In genomic region chr2:217942731-217943335, GRCh38 we compare ENCODE assay signal across 11 cellular contexts. TPM values are rescaled to one million over a fixed set of nuclear protein-coding genes. Genes with fewer than 3 reads are reported as not detected.
DNase-seq lines count a peak whose midpoint lies in the region; ATAC-seq, FAIRE-seq and TF ChIP-seq lines count a peak whose summit lies in the region.
"Had no signal": no experiment of that assay in that cellular context is flagged by ENCODE, and none has a peak within 500 bp of the region (broad histone marks: within the 10 kb centered on the region; RNA-seq: fewer than 3 reads in every experiment).

No MANE protein-coding gene starts in this region.

- H3K9me3 Mint-ChIP-seq in stimulated activated naive CD8-positive, alpha-beta T cell treated with anti-CD3 and anti-CD28 coated beads, Interleukin-15, amount 100 ng/mL, for 72 hours = no peaks in the 10 kb centered on the region

- H3K27ac ChIP-seq in pancreas = peak overlapping the region; percentile 48 to 79 (median 58)

- H3K9me3 ChIP-seq in pancreas = no peaks in the 10 kb centered on the region

- ATAC-seq in stimulated activated naive CD8-positive, alpha-beta T cell treated with anti-CD3 and anti-CD28 coated beads, Interleukin-15, amount 100 ng/mL, for 72 hours = peak; percentile 10
- no peak for ATAC-seq in stimulated activated naive CD8-positive, alpha-beta T cell treated with anti-CD3 and anti-CD28 coated beads, Interleukin-15, Interleukin-2, amounts not matched to agents 100 U/mL and 50 U/mL, for 24 hours
- peak; percentile 1 to 2 for ATAC-seq in left cardiac atrium
- ATAC-seq in pancreas = peak; percentile 38 to 51 (median 42)
- no peak for ATAC-seq in GM19397 (IDR thresholded peaks at IDR 0.05; ENCODE audit: unreplicated experiment)

- DNase-seq in stimulated activated naive CD8-positive, alpha-beta T cell treated with anti-CD3 and anti-CD28 coated beads, Interleukin-15, amount 100 ng/mL, for 72 hours = no peak
- DNase-seq in stimulated activated naive CD8-positive, alpha-beta T cell treated with anti-CD3 and anti-CD28 coated beads, Interleukin-15, Interleukin-2, amounts not matched to agents 100 U/mL and 50 U/mL, for 24 hours = no peak
- DNase-seq in left cardiac atrium = peak; percentile 27
- DNase-seq in pancreas = peak in 4 of 6 donors; percentile 41 to 52 (median 45)
- no peak for DNase-seq in stimulated activated CD4-positive, alpha-beta T cell treated with anti-CD3 and anti-CD28 coated beads, Interleukin-2, amount 100 ng/mL, for 48 hours
- no peak for DNase-seq in frontal cortex (ENCODE audit: low spot score in 2 of 2)
- DNase-seq in cerebellar nuclear complex (lab: John Stamatoyannopoulos, UW) = no peak
- DNase-seq: H7, SW 1271 had no signal

- peaks cover 52% of the 10 kb centered on the region for H3K27me3 Mint-ChIP-seq in stimulated activated naive CD8-positive, alpha-beta T cell treated with anti-CD3 and anti-CD28 coated beads, Interleukin-15, amount 100 ng/mL, for 72 hours

- WGBS in pancreas, 2 donors = 34 to 36% methylated on average over 3 of the region's 3 CpGs

- no peaks in the 10 kb centered on the region for H3K27me3 ChIP-seq in pancreas

- no peak for FAIRE-seq in pancreas (lab: Jason Lieb, UNC)
- FAIRE-seq in frontal cortex (lab: Jason Lieb, UNC) = no peak

- H3K4me3 Mint-ChIP-seq in stimulated activated naive CD8-positive, alpha-beta T cell treated with anti-CD3 and anti-CD28 coated beads, Interleukin-15, amount 100 ng/mL, for 72 hours = no peak overlapping the region
- H3K4me3 Mint-ChIP-seq: B cell had no signal

- intact Hi-C loops in left cardiac atrium (cut with DNase I) (loop anchor here (5.0 kb wide), 1 partner anchor 41 kb away; no protein-coding TSS in a partner anchor), pancreas (cut with DNase I) (no loop called here)

- no peak overlapping the region for H3K27ac Mint-ChIP-seq in stimulated activated naive CD8-positive, alpha-beta T cell treated with anti-CD3 and anti-CD28 coated beads, Interleukin-15, amount 100 ng/mL, for 72 hours
- H3K27ac Mint-ChIP-seq: B cell had no signal

- TF ChIP-seq CTCF in pancreas (IDR thresholded peaks at IDR 0.05) = no peak

- no peaks in the 10 kb centered on the region for H3K4me1 Mint-ChIP-seq in stimulated activated naive CD8-positive, alpha-beta T cell treated with anti-CD3 and anti-CD28 coated beads, Interleukin-15, amount 100 ng/mL, for 72 hours
- H3K4me1 Mint-ChIP-seq: B cell had no signal

- H3K4me3 ChIP-seq in pancreas = peak overlapping the region; percentile 18 to 44 (median 38)

- no peaks in the 10 kb centered on the region for H3K36me3 ChIP-seq in pancreas

- peaks cover 24 to 34% (median 27%) of the 10 kb centered on the region in 3 donors for H3K4me1 ChIP-seq in pancreas

RNA-seq across cellular contexts. Expression of gene TNS1, which starts 60.0 kb away (rescaled TPM):
- 100 to 1,000 TPM; 436 to 508 TPM for total RNA-seq in left cardiac atrium
- 100 to 1,000 TPM in 4 of 6 donors, 10 to 100 TPM in 2; 90.4 to 166 (median 114) TPM for total RNA-seq in pancreas
- polyA plus RNA-seq in pancreas = 10 to 100 TPM; 38.5 to 93.7 TPM
- total RNA-seq in frontal cortex = 3.7 TPM

Comparison
In these comparisons a context has a peak if more than half of its experiments do, and no peak if none do; other contexts are left out.
1. ATAC-seq: peak in stimulated activated naive CD8-positive, alpha-beta T cell treated with anti-CD3 and anti-CD28 coated beads, Interleukin-15, amount 100 ng/mL, for 72 hours (single experiment), left cardiac atrium (2 of 2) and pancreas (4 of 4); none in stimulated activated naive CD8-positive, alpha-beta T cell treated with anti-CD3 and anti-CD28 coated beads, Interleukin-15, Interleukin-2, amounts not matched to agents 100 U/mL and 50 U/mL, for 24 hours (single experiment) and GM19397 (single experiment).
2. DNase-seq: peak in left cardiac atrium (single experiment) and pancreas (4 of 6); none in stimulated activated naive CD8-positive, alpha-beta T cell treated with anti-CD3 and anti-CD28 coated beads, Interleukin-15, amount 100 ng/mL, for 72 hours (0 of 2), stimulated activated naive CD8-positive, alpha-beta T cell treated with anti-CD3 and anti-CD28 coated beads, Interleukin-15, Interleukin-2, amounts not matched to agents 100 U/mL and 50 U/mL, for 24 hours (single experiment), stimulated activated CD4-positive, alpha-beta T cell treated with anti-CD3 and anti-CD28 coated beads, Interleukin-2, amount 100 ng/mL, for 48 hours (0 of 2), frontal cortex (0 of 2) and cerebellar nuclear complex (0 of 2).
3. RNA of gene TNS1, which starts 60.0 kb away (total RNA-seq): 436 to 508 TPM in left cardiac atrium and 90.4 to 166 TPM in pancreas; 3.7 TPM in frontal cortex (single experiment); every median in the first group is over 10 times any median in the second.
4. intact Hi-C loops: an anchor here in left cardiac atrium (5.0 kb wide); none called in pancreas.